1 cellular context compared by ENCODE assay signal in genomic region chr3:8733332-8734094, GRCh38.
TF ChIP-seq lines count a peak whose summit lies in the region.

TSS of gene CAV3 (plus strand) at chr3:8733802. CDS start at chr3:8733877, 75 bp downstream.

TF ChIP-seq in SK-N-SH, 30 proteins besides CTCF, POLR2A, EP300 and RAD21 (continued from another document):
- TF ChIP-seq REST (IDR thresholded peaks at IDR 0.05; ENCODE audit: low read depth, low read length) (no peak), GABPA (IDR thresholded peaks at IDR 0.05; ENCODE audit: low read depth) (no peak), SMC3 (IDR thresholded peaks at IDR 0.05; ENCODE audit: low read depth, low read length) (no peak), TCF12 (IDR thresholded peaks at IDR 0.05) (no peak)
